Comparison of ENCODE assay signal across 26 cellular contexts in the genomic region with DNA sequence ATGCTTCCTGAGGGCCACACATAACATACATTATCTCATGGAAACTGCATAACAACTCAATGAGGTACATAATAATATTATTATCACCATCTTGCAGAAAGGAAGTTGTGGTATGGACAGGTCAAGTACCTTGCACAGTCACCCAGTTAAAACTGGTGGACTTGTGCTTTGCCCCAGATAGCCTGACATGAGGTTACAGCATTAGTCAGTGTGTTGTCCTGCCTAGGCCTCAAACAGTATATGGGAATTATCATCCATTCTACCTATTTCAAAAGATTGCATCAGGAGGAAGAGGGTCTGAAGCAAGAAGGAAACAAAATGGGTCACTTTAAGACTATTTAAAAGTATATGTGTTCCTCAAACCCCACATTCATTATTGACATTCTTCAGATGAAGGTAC. TPM values are rescaled to one million over a fixed set of nuclear protein-coding genes. Genes with fewer than 3 reads are reported as not detected.
"Had no signal": no experiment of that assay in that cellular context is flagged by ENCODE, and none has a peak within 500 bp of the region (broad histone marks: within the 10 kb centered on the region; RNA-seq: fewer than 3 reads in every experiment).

No MANE protein-coding gene starts in this region.

- H3K9me3 Mint-ChIP-seq: activated T-cell treated with anti-CD3 and anti-CD28 coated beads, Interleukin-2, amount 50 U/mL, for 24 hours had no signal

- H3K4me3 Mint-ChIP-seq: activated T-cell treated with anti-CD3 and anti-CD28 coated beads, Interleukin-2, amount 50 U/mL, for 24 hours; activated T-helper 17 cell treated with anti-CD3 and anti-CD28 coated beads, Interleukin-2, amount 50 U/mL, for 72 hours; endodermal cell; natural killer cell; T-helper 17 cell had no signal

- H3K4me1 ChIP-seq: breast epithelium, prostate gland had no signal

- H3K9me3 ChIP-seq: adrenal gland, breast epithelium, ovary, prostate gland, right atrium auricular region had no signal

- ATAC-seq: activated naive CD4-positive, alpha-beta T cell treated with anti-CD3 and anti-CD28 coated beads, Interleukin-2, amount 50 U/mL, for 72 hours; activated T-helper 17 cell treated with anti-CD3 and anti-CD28 coated beads, Interleukin-2, amount 50 U/mL, for 72 hours; left lobe of liver; natural killer cell; stimulated activated naive CD8-positive, alpha-beta T cell treated with anti-CD3 and anti-CD28 coated beads, Interleukin-15, Interleukin-2, amounts not matched to agents 100 U/mL and 50 U/mL, for 24 hours; T-helper 17 cell had no signal

- H3K36me3 ChIP-seq: adrenal gland, breast epithelium, ovary, prostate gland, right atrium auricular region had no signal

- H3K27me3 ChIP-seq: adrenal gland, breast epithelium, ovary, right atrium auricular region had no signal

- H3K4me3 ChIP-seq: adrenal gland, breast epithelium, coronary artery, ovary, prostate gland, right atrium auricular region had no signal

- H3K27ac ChIP-seq: adrenal gland, breast epithelium, ovary, prostate gland, right atrium auricular region had no signal

- FAIRE-seq: kidney had no signal

- H3K36me3 Mint-ChIP-seq: natural killer cell had no signal

- H3K27ac Mint-ChIP-seq: activated naive CD4-positive, alpha-beta T cell treated with anti-CD3 and anti-CD28 coated beads, Interleukin-2, amount 50 U/mL, for 72 hours; activated T-cell treated with anti-CD3 and anti-CD28 coated beads, Interleukin-2, amount 50 U/mL, for 24 hours; activated T-helper 17 cell treated with anti-CD3 and anti-CD28 coated beads, Interleukin-2, amount 50 U/mL, for 72 hours; endodermal cell; natural killer cell; T-helper 17 cell had no signal

- DNase-seq: activated CD4-positive, alpha-beta T cell treated with anti-CD3 and anti-CD28 coated beads for 1 hour; activated CD4-positive, alpha-beta T cell treated with anti-CD3 and anti-CD28 coated beads, Interleukin-2, amount 50 U/mL, for 1 hour; activated T-cell treated with anti-CD3 and anti-CD28 coated beads, Interleukin-2, amount 50 U/mL, for 24 hours; adrenal gland; endodermal cell; foreskin melanocyte; kidney; mammary epithelial cell; midbrain; natural killer cell; ovary; stimulated activated CD4-positive, alpha-beta T cell treated with anti-CD3 and anti-CD28 coated beads, Interleukin-12 subunit alpha, Interleukin-12 subunit beta, amount 100 ng/mL, for 4 hours; stimulated activated CD4-positive, alpha-beta T cell treated with anti-CD3 and anti-CD28 coated beads, Interleukin-4, amount 100 ng/mL, for 4 hours; stimulated activated naive CD8-positive, alpha-beta T cell treated with anti-CD3 and anti-CD28 coated beads, Interleukin-15, Interleukin-2, amounts not matched to agents 100 U/mL and 50 U/mL, for 24 hours; T-helper 17 cell had no signal

RNA-seq across cellular contexts. Expression of a gene that starts 5.4 kb away (rescaled TPM):
- total RNA-seq: activated naive CD4-positive, alpha-beta T cell treated with anti-CD3 and anti-CD28 coated beads, Interleukin-2, amount 50 U/mL, for 72 hours; natural killer cell; T-helper 17 cell had no signal

RNA-seq across cellular contexts. Expression of a gene that starts 33.2 kb away (rescaled TPM):
- total RNA-seq: activated naive CD4-positive, alpha-beta T cell treated with anti-CD3 and anti-CD28 coated beads, Interleukin-2, amount 50 U/mL, for 72 hours; activated T-helper 17 cell treated with anti-CD3 and anti-CD28 coated beads, Interleukin-2, amount 50 U/mL, for 72 hours; breast epithelium; endodermal cell; epithelial cell of proximal tubule; kidney; left lobe of liver; mammary epithelial cell; natural killer cell; ovary; prostate gland; right atrium auricular region; skeletal muscle tissue; subcutaneous adipose tissue; T-helper 17 cell; ureter had no signal
- polyA plus RNA-seq: mammary epithelial cell, ovary had no signal

RNA-seq across cellular contexts. Expression of a gene that starts 54.9 kb away (rescaled TPM):
- total RNA-seq: activated naive CD4-positive, alpha-beta T cell treated with anti-CD3 and anti-CD28 coated beads, Interleukin-2, amount 50 U/mL, for 72 hours; activated T-helper 17 cell treated with anti-CD3 and anti-CD28 coated beads, Interleukin-2, amount 50 U/mL, for 72 hours; breast epithelium; endodermal cell; epithelial cell of proximal tubule; kidney; left lobe of liver; mammary epithelial cell; natural killer cell; ovary; prostate gland; right atrium auricular region; skeletal muscle tissue; subcutaneous adipose tissue; T-helper 17 cell; ureter had no signal
- polyA plus RNA-seq: mammary epithelial cell had no signal
